In the genomic region with DNA sequence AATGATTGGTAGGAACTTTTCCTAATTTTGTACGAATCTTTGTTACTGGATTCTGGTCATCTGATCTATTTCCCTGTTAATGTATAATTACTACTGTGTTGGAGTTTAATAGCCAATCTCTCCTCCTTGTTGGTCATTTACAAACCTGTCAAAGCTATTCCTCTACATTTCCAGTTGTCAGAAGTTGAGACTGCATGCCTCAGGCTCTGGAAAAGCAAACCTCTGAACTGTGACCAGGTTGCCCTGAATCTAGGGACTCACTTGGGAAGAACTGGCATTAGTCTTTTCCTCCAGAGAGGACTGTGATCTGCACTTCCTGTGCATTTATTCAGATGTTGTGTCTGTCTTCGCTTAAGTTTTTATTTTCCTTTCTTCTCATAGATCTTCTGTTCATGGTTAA, we compare ENCODE assay signal across 19 cellular contexts. TPM values are rescaled to one million over a fixed set of nuclear protein-coding genes. Genes with fewer than 3 reads are reported as not detected.
DNase-seq lines count a peak whose midpoint lies in the region; ATAC-seq, FAIRE-seq and TF ChIP-seq lines count a peak whose summit lies in the region.
"Had no signal": no experiment of that assay in that cellular context is flagged by ENCODE, and none has a peak within 500 bp of the region (broad histone marks: within the 10 kb centered on the region; RNA-seq: fewer than 3 reads in every experiment).

No MANE protein-coding gene starts in this region.

- no peaks in the 10 kb centered on the region for H3K36me3 Mint-ChIP-seq in activated CD8-positive, alpha-beta memory T cell treated with anti-CD3 and anti-CD28 coated beads, Interleukin-2, amount 10 ng/mL, durations not matched to agents 7 days and 5 days
- H3K36me3 Mint-ChIP-seq in nephron progenitor cell (ENCODE audit: low read depth), result peaks cover 23% of the 10 kb centered on the region

- no peak overlapping the region for H3K27ac Mint-ChIP-seq in activated CD8-positive, alpha-beta memory T cell treated with anti-CD3 and anti-CD28 coated beads, Interleukin-2, amount 10 ng/mL, durations not matched to agents 7 days and 5 days
- H3K27ac Mint-ChIP-seq in nephron progenitor cell, result peak overlapping the region; percentile 29

- TF ChIP-seq CTCF in kidney (IDR thresholded peaks at IDR 0.05; ENCODE audit: borderline replicate concordance, extremely low read depth, insufficient read depth) (no peak), nephron progenitor cell (IDR thresholded peaks at IDR 0.05) (no peak)

- H3K4me1 Mint-ChIP-seq in activated CD8-positive, alpha-beta memory T cell treated with anti-CD3 and anti-CD28 coated beads, Interleukin-2, amount 10 ng/mL, durations not matched to agents 7 days and 5 days, result peaks cover 5% of the 10 kb centered on the region
- peaks cover 71% of the 10 kb centered on the region for H3K4me1 Mint-ChIP-seq in nephron progenitor cell

- no peak for ATAC-seq in activated CD8-positive, alpha-beta memory T cell treated with anti-CD3 and anti-CD28 coated beads, Interleukin-2, amount 10 ng/mL, durations not matched to agents 7 days and 5 days

- peaks cover 12 to 18% of the 10 kb centered on the region in 2 donors for H3K4me1 ChIP-seq in kidney (ENCODE audit: control insufficient read depth in 1 of 2, insufficient read depth in 1 of 2, low read depth in 1 of 2, low read length in 2 of 2)
- H3K4me1 ChIP-seq: HAP-1 had no signal

- intact Hi-C loops in kidney (cut with DNase I), result no loop called here

- peak overlapping the region; percentile 31 to 74 for H3K4me3 ChIP-seq in kidney (ENCODE audit: low read length in 2 of 2)
- H3K4me3 ChIP-seq: GM23248, HAP-1 had no signal

- FAIRE-seq in kidney (lab: Jason Lieb, UNC), result peak; percentile 29
- FAIRE-seq: G401.6 had no signal

- peaks cover 8% of the 10 kb centered on the region for H3K27me3 Mint-ChIP-seq in activated CD8-positive, alpha-beta memory T cell treated with anti-CD3 and anti-CD28 coated beads, Interleukin-2, amount 10 ng/mL, durations not matched to agents 7 days and 5 days
- H3K27me3 Mint-ChIP-seq in nephron progenitor cell (ENCODE audit: low read depth, poor library complexity), result peaks cover 9% of the 10 kb centered on the region

- H3K36me3 ChIP-seq in kidney (ENCODE audit: control insufficient read depth in 1 of 2, insufficient read depth in 2 of 2, low read length in 2 of 2), result peaks cover 0 to 2% of the 10 kb centered on the region in 2 donors
- H3K36me3 ChIP-seq: HAP-1 had no signal

- DNase-seq in activated CD8-positive, alpha-beta memory T cell treated with anti-CD3 and anti-CD28 coated beads for 24 hours, result peak; percentile 32
- no peak for DNase-seq in activated CD8-positive, alpha-beta memory T cell treated with anti-CD3 and anti-CD28 coated beads, Interleukin-2, amount 10 ng/mL, durations not matched to agents 7 days and 5 days
- DNase-seq in kidney, result no peak
- DNase-seq in nephron progenitor cell, result no peak
- no peak for DNase-seq in EL
- no peak for DNase-seq in stimulated activated CD4-positive, alpha-beta T cell treated with anti-CD3 and anti-CD28 coated beads, Interleukin-2, amount 100 ng/mL, for 24 hours
- DNase-seq in pons (ENCODE audit: low spot score), result no peak
- DNase-seq in DMS79 treated with DMSO at 0.1 percent for 48 hours (lab: John Stamatoyannopoulos, UW), result no peak
- DNase-seq: AML-193, DND-41, GM23248, NCI-H1092 treated with DMSO at 0.1 percent for 48 hours, NCI-H2081 treated with DMSO at 0.1 percent for 48 hours, SHP77 had no signal

- H3K4me3 Mint-ChIP-seq in activated CD8-positive, alpha-beta memory T cell treated with anti-CD3 and anti-CD28 coated beads, Interleukin-2, amount 10 ng/mL, durations not matched to agents 7 days and 5 days, result no peak overlapping the region
- H3K4me3 Mint-ChIP-seq in nephron progenitor cell, result no peak overlapping the region

- H3K9me3 ChIP-seq in kidney (ENCODE audit: control insufficient read depth in 1 of 2, low read length in 2 of 2), result no peaks in the 10 kb centered on the region
- H3K9me3 ChIP-seq: HAP-1 had no signal

- H3K9ac ChIP-seq in kidney (ENCODE audit: low read length in 2 of 2), result peak overlapping the region in 1 of 2 donors; percentile 3
- H3K9ac ChIP-seq: GM23248 had no signal

- H3K9me3 Mint-ChIP-seq in activated CD8-positive, alpha-beta memory T cell treated with anti-CD3 and anti-CD28 coated beads, Interleukin-2, amount 10 ng/mL, durations not matched to agents 7 days and 5 days (ENCODE audit: low read depth), result no peaks in the 10 kb centered on the region
- no peaks in the 10 kb centered on the region for H3K9me3 Mint-ChIP-seq in nephron progenitor cell

- peak overlapping the region; percentile 59 to 66 for H3K27ac ChIP-seq in kidney (ENCODE audit: low read depth in 2 of 2, low read length in 2 of 2)
- H3K27ac ChIP-seq: 22Rv1, C4-2B, GM23248 had no signal

- CTCF ChIA-PET in activated CD8-positive, alpha-beta memory T cell treated with anti-CD3 and anti-CD28 coated beads, Interleukin-2, amount 10 ng/mL, durations not matched to agents 7 days and 5 days (lab: Charles Lee), result interaction anchor here (1.4 to 2.7 kb wide), 5 partner anchors 20 to 227 kb away, joined by 5 to 16 read pairs (median 9); a partner anchor contains a TSS

RNA-seq across cellular contexts. Expression of a gene that starts 16.1 kb away (rescaled TPM):
- total RNA-seq in activated CD8-positive, alpha-beta memory T cell treated with anti-CD3 and anti-CD28 coated beads, Interleukin-2, amount 10 ng/mL, durations not matched to agents 7 days and 5 days, result 1 to 10 TPM in 1 of 2 experiments, not detected in 1; 2.3 TPM
- total RNA-seq in kidney, result 47.0 TPM
- 31.6 TPM for polyA plus RNA-seq in kidney (ENCODE audit: insufficient read depth, low read depth, low replicate concordance)
- total RNA-seq: NCI-H460 had no signal

RNA-seq across cellular contexts. Expression of a gene that starts 20.6 kb away (rescaled TPM):
- total RNA-seq in activated CD8-positive, alpha-beta memory T cell treated with anti-CD3 and anti-CD28 coated beads, Interleukin-2, amount 10 ng/mL, durations not matched to agents 7 days and 5 days, result under 1 TPM; 0.32 to 0.75 TPM
- 2.4 TPM for total RNA-seq in kidney
- 7.6 TPM for polyA plus RNA-seq in kidney (ENCODE audit: insufficient read depth, low read depth, low replicate concordance)

RNA-seq across cellular contexts. Expression of a gene that starts 46.0 kb away (rescaled TPM):
- 10 to 100 TPM in 1 of 2 experiments, 1 to 10 TPM in 1; 8.3 to 19.4 TPM for total RNA-seq in activated CD8-positive, alpha-beta memory T cell treated with anti-CD3 and anti-CD28 coated beads, Interleukin-2, amount 10 ng/mL, durations not matched to agents 7 days and 5 days
- total RNA-seq in kidney, result 32.5 TPM
- polyA plus RNA-seq in kidney (ENCODE audit: insufficient read depth, low read depth, low replicate concordance), result 54.1 TPM

Comparison
In these comparisons a context has a peak if more than half of its experiments do, and no peak if none do; other contexts are left out.
1. RNA of a gene that starts 16.1 kb away (total RNA-seq): 47.0 TPM in kidney (single experiment); 2.3 TPM in activated CD8-positive, alpha-beta memory T cell treated with anti-CD3 and anti-CD28 coated beads, Interleukin-2, amount 10 ng/mL, durations not matched to agents 7 days and 5 days; every median in the first group is over 10 times any median in the second.